8 cellular contexts compared by ENCODE assay signal in genomic region chr1:210726621-210727020, GRCh38.
DNase-seq lines count a peak whose midpoint lies in the region; TF ChIP-seq lines count a peak whose summit lies in the region.

No MANE protein-coding gene starts in this region.

- H3K56ac ChIP-seq in mesendoderm (ENCODE audit: low read length) = no peak overlapping the region

- H3K23ac ChIP-seq in mesendoderm (ENCODE audit: low read length) = no peak overlapping the region

- H4K5ac ChIP-seq in mesendoderm (ENCODE audit: low read length) = no peak overlapping the region

- no peaks in the 10 kb centered on the region for H3K9me3 ChIP-seq in Peyer's patch

- H3K4me1 ChIP-seq in mesendoderm (ENCODE audit: control insufficient read depth, low read depth, low read length) = no peaks in the 10 kb centered on the region
- H3K4me1 ChIP-seq in Peyer's patch = no peaks in the 10 kb centered on the region

- DNase-seq in ELF-1 (ENCODE audit: low read depth, low spot score) = peak; percentile 56
- DNase-seq in M059J (ENCODE audit: low read depth) = peak; percentile 36
- DNase-seq in activated T-helper 1 cell treated with anti-CD3 and anti-CD28 coated beads, Interleukin-12 subunit alpha, Interleukin-12 subunit beta, Interleukin-2, Interleukin-4 antibody, amounts not matched to agents 30 ng/mL and 10 ng/mL and 1 ng/mL, durations not matched to agents 14 hours and 24 hours and 36 hours (ENCODE audit: low spot score) = peak; percentile 9
- peak; percentile 68 for DNase-seq in mesendoderm
- DNase-seq in Peyer's patch = no peak
- DNase-seq in NCI-H510A treated with DMSO at 0.1 percent for 48 hours (lab: John Stamatoyannopoulos, UW) = no peak
- no peak for DNase-seq in epidermal melanocyte (ENCODE audit: insufficient read length, low spot score)
- DNase-seq in NCI-H1436 (lab: John Stamatoyannopoulos, UW) = no peak

- no peaks in the 10 kb centered on the region for H3K36me3 ChIP-seq in mesendoderm (ENCODE audit: control insufficient read depth, insufficient read depth, low read length)
- no peaks in the 10 kb centered on the region for H3K36me3 ChIP-seq in Peyer's patch

- no peaks in the 10 kb centered on the region for H3K9me3 Mint-ChIP-seq in activated T-helper 1 cell treated with anti-CD3 and anti-CD28 coated beads, Interleukin-12 subunit alpha, Interleukin-12 subunit beta, Interleukin-2, Interleukin-4 antibody, amounts not matched to agents 30 ng/mL and 10 ng/mL and 1 ng/mL, durations not matched to agents 14 hours and 24 hours and 36 hours

- no peaks in the 10 kb centered on the region for H3K27me3 ChIP-seq in mesendoderm (ENCODE audit: insufficient read depth, low read length, poor library complexity)
- no peaks in the 10 kb centered on the region for H3K27me3 ChIP-seq in Peyer's patch

- H2AK5ac ChIP-seq in mesendoderm (ENCODE audit: low read length) = no peak overlapping the region

- H2BK120ac ChIP-seq in mesendoderm (ENCODE audit: low read depth, low read length) = no peak overlapping the region

- no peak overlapping the region for H3K4me2 ChIP-seq in mesendoderm (ENCODE audit: low read length)

- TF ChIP-seq POLR2A in Peyer's patch (IDR thresholded peaks at IDR 0.05) = no peak

- H3K27ac ChIP-seq in mesendoderm (ENCODE audit: low read depth, low read length) (no peak overlapping the region), Peyer's patch (no peak overlapping the region)

- H3K9ac ChIP-seq in mesendoderm (ENCODE audit: low read length) = no peak overlapping the region

- no peaks in the 10 kb centered on the region for H3K79me2 ChIP-seq in mesendoderm (ENCODE audit: control insufficient read depth, insufficient read depth, low read length)

- H3K36me3 Mint-ChIP-seq in activated T-helper 1 cell treated with anti-CD3 and anti-CD28 coated beads, Interleukin-12 subunit alpha, Interleukin-12 subunit beta, Interleukin-2, Interleukin-4 antibody, amounts not matched to agents 30 ng/mL and 10 ng/mL and 1 ng/mL, durations not matched to agents 14 hours and 24 hours and 36 hours (ENCODE audit: low read depth) = no peaks in the 10 kb centered on the region

- intact Hi-C loops in activated T-helper 1 cell treated with anti-CD3 and anti-CD28 coated beads, Interleukin-12 subunit alpha, Interleukin-12 subunit beta, Interleukin-2, Interleukin-4 antibody, amounts not matched to agents 30 ng/mL and 10 ng/mL and 1 ng/mL, durations not matched to agents 14 hours and 24 hours and 36 hours (cut with micrococcal nuclease) = no loop called here

- no peak overlapping the region for H3K4me3 ChIP-seq in mesendoderm (ENCODE audit: low read length)
- H3K4me3 ChIP-seq in Peyer's patch = no peak overlapping the region

- no peak overlapping the region for H3K4ac ChIP-seq in mesendoderm (ENCODE audit: low read depth, low read length)

- no CpG with 5 or more reads among the region's 2 CpGs for WGBS in mesendoderm (ENCODE audit: extremely low coverage, insufficient coverage, low lambda C conversion rate)

- H3K4me3 Mint-ChIP-seq in activated T-helper 1 cell treated with anti-CD3 and anti-CD28 coated beads, Interleukin-12 subunit alpha, Interleukin-12 subunit beta, Interleukin-2, Interleukin-4 antibody, amounts not matched to agents 30 ng/mL and 10 ng/mL and 1 ng/mL, durations not matched to agents 14 hours and 24 hours and 36 hours = no peak overlapping the region

- H2BK15ac ChIP-seq in mesendoderm (replicated peaks; ENCODE audit: low read depth) = no peak overlapping the region

- H3K4me1 Mint-ChIP-seq in activated T-helper 1 cell treated with anti-CD3 and anti-CD28 coated beads, Interleukin-12 subunit alpha, Interleukin-12 subunit beta, Interleukin-2, Interleukin-4 antibody, amounts not matched to agents 30 ng/mL and 10 ng/mL and 1 ng/mL, durations not matched to agents 14 hours and 24 hours and 36 hours (ENCODE audit: low read depth) = no peaks in the 10 kb centered on the region

- TF ChIP-seq CTCF in Peyer's patch (IDR thresholded peaks at IDR 0.05) = no peak

- H3K79me1 ChIP-seq in mesendoderm (ENCODE audit: low read length) = no peaks in the 10 kb centered on the region

- H4K8ac ChIP-seq in mesendoderm (ENCODE audit: low read depth, low read length) = no peak overlapping the region

- H3K18ac ChIP-seq in mesendoderm (ENCODE audit: low read length) = no peak overlapping the region

- H3K27me3 Mint-ChIP-seq in activated T-helper 1 cell treated with anti-CD3 and anti-CD28 coated beads, Interleukin-12 subunit alpha, Interleukin-12 subunit beta, Interleukin-2, Interleukin-4 antibody, amounts not matched to agents 30 ng/mL and 10 ng/mL and 1 ng/mL, durations not matched to agents 14 hours and 24 hours and 36 hours (ENCODE audit: insufficient read depth) = no peaks in the 10 kb centered on the region

- H2BK5ac ChIP-seq in mesendoderm (ENCODE audit: low read length) = no peak overlapping the region

- no peak overlapping the region for H3K27ac Mint-ChIP-seq in activated T-helper 1 cell treated with anti-CD3 and anti-CD28 coated beads, Interleukin-12 subunit alpha, Interleukin-12 subunit beta, Interleukin-2, Interleukin-4 antibody, amounts not matched to agents 30 ng/mL and 10 ng/mL and 1 ng/mL, durations not matched to agents 14 hours and 24 hours and 36 hours

Comparison
In these comparisons a context has a peak if more than half of its experiments do, and no peak if none do; other contexts are left out.
1. DNase-seq: peak in ELF-1 (single experiment), M059J (single experiment), activated T-helper 1 cell treated with anti-CD3 and anti-CD28 coated beads, Interleukin-12 subunit alpha, Interleukin-12 subunit beta, Interleukin-2, Interleukin-4 antibody, amounts not matched to agents 30 ng/mL and 10 ng/mL and 1 ng/mL, durations not matched to agents 14 hours and 24 hours and 36 hours (single experiment) and mesendoderm (single experiment); none in Peyer's patch (0 of 3), NCI-H510A treated with DMSO at 0.1 percent for 48 hours (single experiment), epidermal melanocyte (single experiment) and NCI-H1436 (single experiment).